In genomic region chr11:111912535-111912934, GRCh38 we compare ENCODE assay signal across 11 cellular contexts. TPM values are rescaled to one million over a fixed set of nuclear protein-coding genes. Genes with fewer than 3 reads are reported as not detected.
DNase-seq lines count a peak whose midpoint lies in the region; ATAC-seq and TF ChIP-seq lines count a peak whose summit lies in the region.
"Had no signal": no experiment of that assay in that cellular context is flagged by ENCODE, and none has a peak within 500 bp of the region (broad histone marks: within the 10 kb centered on the region; RNA-seq: fewer than 3 reads in every experiment).

Gene HSPB2, plus strand, starts transcription at chr11:111912734. Its CDS starts 96 bp downstream, at chr11:111912830.

- peak within 1 kb of the TSS; percentile 98 to 100 for H3K27ac ChIP-seq in right atrium auricular region
- H3K27ac ChIP-seq in prostate gland = peak within 1 kb of the TSS; percentile 92 to 95

- H3K4me3 ChIP-seq in AG09309 (ENCODE audit: control insufficient read depth, low read depth, low read length) = peak within 1 kb of the TSS; percentile 38
- peak within 1 kb of the TSS; percentile 19 to 43 for H3K4me3 ChIP-seq in cardiac fibroblast (replicated peaks in 1 of 2; ENCODE audit: low read depth in 2 of 2, low read length in 2 of 2)
- H3K4me3 ChIP-seq in right atrium auricular region = peak within 1 kb of the TSS; percentile 66 to 75
- peak within 1 kb of the TSS; percentile 31 to 33 for H3K4me3 ChIP-seq in prostate gland

- H3K27me3 ChIP-seq in right atrium auricular region (no peaks in the 10 kb centered on the region), prostate gland (replicated peaks; ENCODE audit: insufficient read depth) (no peaks in the 10 kb centered on the region)

- intact Hi-C loops in prostate gland (cut with DNase I) = loop anchor here (2.0 kb wide), 1 partner anchor 66 kb away; no protein-coding TSS in a partner anchor

- H3K36me3 ChIP-seq in right atrium auricular region (peaks cover 35% of the 10 kb centered on the region), prostate gland (no peaks in the 10 kb centered on the region)

- H3K4me1 ChIP-seq in right atrium auricular region = peaks cover 0 to 8% of the 10 kb centered on the region in 2 donors
- H3K4me1 ChIP-seq in prostate gland (replicated peaks) = peaks cover 15% of the 10 kb centered on the region

- TF ChIP-seq CTCF in AG09309 (IDR thresholded peaks at IDR 0.05; ENCODE audit: control insufficient read depth, insufficient read depth, low read depth, low read length, missing control alignments) (no peak), cardiac fibroblast (IDR thresholded peaks at IDR 0.05; ENCODE audit: low read depth, low read length) (no peak), right atrium auricular region (IDR thresholded peaks at IDR 0.05) (no peak), prostate gland (IDR thresholded peaks at IDR 0.05) (no peak)

- DNase-seq in AG09309 (ENCODE audit: low read depth) = no peak
- DNase-seq in cardiac fibroblast (ENCODE audit: low read depth in 2 of 2) = no peak
- no peak for DNase-seq in right atrium auricular region (ENCODE audit: low spot score)
- no peak for DNase-seq in prostate gland (ENCODE audit: low spot score)
- no peak for DNase-seq in Ammon's horn (ENCODE audit: low spot score)
- DNase-seq in NCI-H1930 (lab: John Stamatoyannopoulos, UW) = no peak
- no peak for DNase-seq in SHP77 (lab: John Stamatoyannopoulos, UW)
- DNase-seq: NCI-H345; stimulated activated CD4-positive, alpha-beta T cell treated with anti-CD3 and anti-CD28 coated beads, Interleukin-4, amount 100 ng/mL, for 4 hours had no signal

- no peak for ATAC-seq in HG03442 (IDR thresholded peaks at IDR 0.05; ENCODE audit: unreplicated experiment)

- TF ChIP-seq POLR2A in prostate gland (IDR thresholded peaks at IDR 0.05) = no peak

- no peaks in the 10 kb centered on the region for H3K9me3 ChIP-seq in right atrium auricular region
- H3K9me3 ChIP-seq in prostate gland = no peaks in the 10 kb centered on the region

- WGBS in prostate gland = 16% methylated on average over 23 of the region's 26 CpGs

RNA-seq across cellular contexts. Expression of gene HSPB2, which starts in this region (rescaled TPM):
- 10 to 100 TPM in 1 of 2 donors, 1 to 10 TPM in 1; 5.5 to 13.0 TPM for total RNA-seq in right atrium auricular region
- under 1 TPM in 1 of 2 donors, not detected in 1; 0.85 TPM for total RNA-seq in prostate gland
- total RNA-seq: B cell had no signal
